10 cellular contexts compared by ENCODE assay signal in genomic region chr16:11665071-11665491, GRCh38. TPM values are rescaled to one million over a fixed set of nuclear protein-coding genes. Genes with fewer than 3 reads are reported as not detected.
DNase-seq lines count a peak whose midpoint lies in the region; ATAC-seq and TF ChIP-seq lines count a peak whose summit lies in the region.
"Had no signal": no experiment of that assay in that cellular context is flagged by ENCODE, and none has a peak within 500 bp of the region (broad histone marks: within the 10 kb centered on the region; RNA-seq: fewer than 3 reads in every experiment).

No MANE protein-coding gene starts in this region.

- H4K20me1 ChIP-seq in osteoblast (ENCODE audit: insufficient read depth, low read length) = peaks cover under 1% of the 10 kb centered on the region

- H3K4me1 Mint-ChIP-seq in activated T-cell treated with anti-CD3 and anti-CD28 coated beads, Interleukin-2, amount 50 U/mL, for 4 hours (ENCODE audit: low read depth) = peaks cover 45% of the 10 kb centered on the region
- H3K4me1 Mint-ChIP-seq in activated naive CD8-positive, alpha-beta T cell treated with anti-CD3 and anti-CD28 coated beads for 36 hours = peaks cover 44% of the 10 kb centered on the region
- peaks cover 31% of the 10 kb centered on the region for H3K4me1 Mint-ChIP-seq in stimulated activated effector memory CD8-positive, alpha-beta T cell treated with anti-CD3 and anti-CD28 coated beads, Interleukin-12 subunit alpha, Interleukin-12 subunit beta, amount 100 ng/mL, for 72 hours

- H3K27ac ChIP-seq in osteoblast (ENCODE audit: low read depth, low read length) = no peak overlapping the region

- H3K36me3 ChIP-seq in osteoblast (ENCODE audit: insufficient read depth, low read length) = no peaks in the 10 kb centered on the region

- no peaks in the 10 kb centered on the region for H3K9me3 ChIP-seq in osteoblast (ENCODE audit: low read depth, low read length)

- peak overlapping the region; percentile 59 for H3K4me3 Mint-ChIP-seq in activated T-cell treated with anti-CD3 and anti-CD28 coated beads, Interleukin-2, amount 50 U/mL, for 4 hours
- peak overlapping the region; percentile 64 for H3K4me3 Mint-ChIP-seq in activated naive CD8-positive, alpha-beta T cell treated with anti-CD3 and anti-CD28 coated beads for 36 hours
- peak overlapping the region; percentile 10 for H3K4me3 Mint-ChIP-seq in stimulated activated effector memory CD8-positive, alpha-beta T cell treated with anti-CD3 and anti-CD28 coated beads, Interleukin-12 subunit alpha, Interleukin-12 subunit beta, amount 100 ng/mL, for 72 hours

- DNase-seq in activated T-cell treated with anti-CD3 and anti-CD28 coated beads, Interleukin-2, amount 50 U/mL, for 4 hours = no peak
- DNase-seq in activated T-cell treated with anti-CD3 and anti-CD28 coated beads for 4 hours (no peak), NCI-H69 (lab: John Stamatoyannopoulos, UW) (peak; percentile 99), GM03348 (ENCODE audit: low spot score) (no peak), osteoblast (ENCODE audit: insufficient read length, low spot score, missing footprints) (no peak)
- DNase-seq in activated naive CD8-positive, alpha-beta T cell treated with anti-CD3 and anti-CD28 coated beads for 36 hours = no peak
- DNase-seq in stimulated activated effector memory CD8-positive, alpha-beta T cell treated with anti-CD3 and anti-CD28 coated beads, Interleukin-12 subunit alpha, Interleukin-12 subunit beta, amount 100 ng/mL, for 72 hours (ENCODE audit: low spot score in 2 of 2) = no peak

- H3K27me3 Mint-ChIP-seq in activated T-cell treated with anti-CD3 and anti-CD28 coated beads, Interleukin-2, amount 50 U/mL, for 4 hours (ENCODE audit: low read depth) = no peaks in the 10 kb centered on the region
- no peaks in the 10 kb centered on the region for H3K27me3 Mint-ChIP-seq in activated naive CD8-positive, alpha-beta T cell treated with anti-CD3 and anti-CD28 coated beads for 36 hours

- H3K36me3 Mint-ChIP-seq in activated T-cell treated with anti-CD3 and anti-CD28 coated beads, Interleukin-2, amount 50 U/mL, for 4 hours (ENCODE audit: insufficient read depth) = no peaks in the 10 kb centered on the region
- peaks cover 2% of the 10 kb centered on the region for H3K36me3 Mint-ChIP-seq in activated naive CD8-positive, alpha-beta T cell treated with anti-CD3 and anti-CD28 coated beads for 36 hours
- H3K36me3 Mint-ChIP-seq in stimulated activated effector memory CD8-positive, alpha-beta T cell treated with anti-CD3 and anti-CD28 coated beads, Interleukin-12 subunit alpha, Interleukin-12 subunit beta, amount 100 ng/mL, for 72 hours = no peaks in the 10 kb centered on the region

- no peak for ATAC-seq in activated T-cell treated with anti-CD3 and anti-CD28 coated beads, Interleukin-2, amount 50 U/mL, for 4 hours
- no peak for ATAC-seq in stimulated activated effector memory CD8-positive, alpha-beta T cell treated with anti-CD3 and anti-CD28 coated beads, Interleukin-12 subunit alpha, Interleukin-12 subunit beta, amount 100 ng/mL, for 72 hours
- no peak for ATAC-seq in HG02798 (IDR thresholded peaks at IDR 0.05; ENCODE audit: poor library complexity, unreplicated experiment)
- ATAC-seq: K562, left colon had no signal

- TF ChIP-seq CTCF in osteoblast (IDR thresholded peaks at IDR 0.05; ENCODE audit: extremely low read depth, low read depth, low read length) = no peak

- no peaks in the 10 kb centered on the region for H3K9me3 Mint-ChIP-seq in activated T-cell treated with anti-CD3 and anti-CD28 coated beads, Interleukin-2, amount 50 U/mL, for 4 hours
- no peaks in the 10 kb centered on the region for H3K9me3 Mint-ChIP-seq in activated naive CD8-positive, alpha-beta T cell treated with anti-CD3 and anti-CD28 coated beads for 36 hours
- no peaks in the 10 kb centered on the region for H3K9me3 Mint-ChIP-seq in stimulated activated effector memory CD8-positive, alpha-beta T cell treated with anti-CD3 and anti-CD28 coated beads, Interleukin-12 subunit alpha, Interleukin-12 subunit beta, amount 100 ng/mL, for 72 hours

- no peak overlapping the region for H3K4me2 ChIP-seq in osteoblast (ENCODE audit: insufficient read depth, low read length)

- H3K27me3 ChIP-seq in osteoblast (ENCODE audit: insufficient read depth, low read length) = no peaks in the 10 kb centered on the region

- H3K4me1 ChIP-seq in osteoblast (ENCODE audit: insufficient read depth, low read length) = peaks cover 14% of the 10 kb centered on the region

- H3K4me3 ChIP-seq in osteoblast (ENCODE audit: insufficient read depth, low read length) = no peak overlapping the region
- H3K4me3 ChIP-seq: K562 had no signal

- no peak overlapping the region for H2AFZ ChIP-seq in osteoblast (ENCODE audit: low read length)

- peaks cover 9% of the 10 kb centered on the region for H3K79me2 ChIP-seq in osteoblast (ENCODE audit: insufficient read depth, low read length)

- H3K27ac Mint-ChIP-seq in activated naive CD8-positive, alpha-beta T cell treated with anti-CD3 and anti-CD28 coated beads for 36 hours = peak overlapping the region; percentile 83
- H3K27ac Mint-ChIP-seq in stimulated activated effector memory CD8-positive, alpha-beta T cell treated with anti-CD3 and anti-CD28 coated beads, Interleukin-12 subunit alpha, Interleukin-12 subunit beta, amount 100 ng/mL, for 72 hours = peak overlapping the region; percentile 73

RNA-seq across cellular contexts. Expression of gene SNN, which starts 3.2 kb away (rescaled TPM):
- total RNA-seq in activated T-cell treated with anti-CD3 and anti-CD28 coated beads, Interleukin-2, amount 50 U/mL, for 4 hours = 1 to 10 TPM; 6.5 to 8.3 (median 7.6) TPM
- 10 to 100 TPM; 10.3 to 11.2 TPM for total RNA-seq in activated naive CD8-positive, alpha-beta T cell treated with anti-CD3 and anti-CD28 coated beads for 36 hours
- total RNA-seq in osteoblast = 13.0 and 13.8 TPM in 2 replicates

Comparison
In these comparisons a context has a peak if more than half of its experiments do, and no peak if none do; other contexts are left out.
1. H3K4me3 Mint-ChIP-seq: peak in every context shown above with its lines; median percentile 64 in activated naive CD8-positive, alpha-beta T cell treated with anti-CD3 and anti-CD28 coated beads for 36 hours; 59 in activated T-cell treated with anti-CD3 and anti-CD28 coated beads, Interleukin-2, amount 50 U/mL, for 4 hours; 10 in stimulated activated effector memory CD8-positive, alpha-beta T cell treated with anti-CD3 and anti-CD28 coated beads, Interleukin-12 subunit alpha, Interleukin-12 subunit beta, amount 100 ng/mL, for 72 hours.